In genomic region chr9:128020692-128021091, GRCh38 we compare ENCODE assay signal across 13 cellular contexts. TPM values are rescaled to one million over a fixed set of nuclear protein-coding genes. Genes with fewer than 3 reads are reported as not detected.
DNase-seq lines count a peak whose midpoint lies in the region; ATAC-seq, FAIRE-seq and TF ChIP-seq lines count a peak whose summit lies in the region.
"Had no signal": no experiment of that assay in that cellular context is flagged by ENCODE, and none has a peak within 500 bp of the region (broad histone marks: within the 10 kb centered on the region; RNA-seq: fewer than 3 reads in every experiment).

No MANE protein-coding gene starts in this region.

- intact Hi-C loops in GM12878 (cut with micrococcal nuclease; ENCODE audit: unreplicated experiment), result no loop called here

- peaks cover 9% of the 10 kb centered on the region for H3K4me1 ChIP-seq in GM12878 (ENCODE audit: control insufficient read depth, insufficient read depth, low read length)

- no peak overlapping the region for H2AFZ ChIP-seq in GM12878 (ENCODE audit: control insufficient read depth, low read depth, low read length)

- RAD21 ChIA-PET in GM12878 (lab: Charles Lee; ENCODE audit: unreplicated experiment), result interaction anchor here (0.7 to 1.4 kb wide), 3 partner anchors 12 to 77 kb away, joined by 3 to 5 read pairs (median 3); no protein-coding TSS in a partner anchor

- no peaks in the 10 kb centered on the region for H3K79me2 ChIP-seq in GM12878 (ENCODE audit: control insufficient read depth, insufficient read depth, low read length)

- peaks cover 6% of the 10 kb centered on the region; the same call in 1 of the 2 replicates for H3K4me1 Mint-ChIP-seq in HFFc6 (ENCODE audit: low read depth)
- H3K4me1 Mint-ChIP-seq in naive thymus-derived CD8-positive, alpha-beta T cell, result peaks cover 38 to 73% (median 67%) of the 10 kb centered on the region in 4 donors

- 0 out of 2 replicates have a peak, but pooled peaks have one; percentile 21 for TF ChIP-seq RAD21 in GM12878 (IDR thresholded peaks at IDR 0.05; ENCODE audit: insufficient read depth, low read depth, low read length)

- SMC1A ChIA-PET in GM12878 (lab: Charles Lee; ENCODE audit: uncharacterized antibody, unreplicated experiment), result interaction anchor here (1.1 kb wide), 1 partner anchor 19 kb away, joined by 3 read pairs; no protein-coding TSS in a partner anchor

- no peak for TF ChIP-seq POLR2A in GM12878 (IDR thresholded peaks at IDR 0.05; ENCODE audit: low read depth, low read length)

- POLR2A ChIA-PET in GM12878 (lab: Charles Lee), result no interaction called here
- POLR2A ChIA-PET in naive thymus-derived CD8-positive, alpha-beta T cell (lab: Charles Lee), result interaction anchor here (3.5 to 27.8 kb wide), 4 partner anchors 7 to 70 kb away, joined by 13 to 1266 read pairs (median 556); partner anchors contain the start of genes DPM2 and EEIG1

- no peak for FAIRE-seq in GM12878 (lab: Jason Lieb, UNC)
- FAIRE-seq: endometrium had no signal

- CTCF ChIA-PET in GM12878 (lab: Yijun Ruan, JAX), result interaction anchor here (0.9 to 2.9 kb wide), 6 partner anchors 8 to 94 kb away, joined by 3 to 13 read pairs (median 4); no protein-coding TSS in a partner anchor

- H3K27me3 ChIP-seq in GM06990 (replicated peaks; ENCODE audit: control insufficient read depth, insufficient read depth, low read length) (no peaks in the 10 kb centered on the region), GM12878 (replicated peaks in 1 of 2; ENCODE audit: control insufficient read depth in 2 of 2, insufficient read depth in 2 of 2, low read length in 1 of 2) (no peaks in the 10 kb centered on the region; a peak in 1 of 4 replicates)

- H3K27me3 Mint-ChIP-seq in HFFc6 (ENCODE audit: insufficient read depth), result no peaks in the 10 kb centered on the region; the same call in 1 of the 2 replicates
- H3K27me3 Mint-ChIP-seq in naive thymus-derived CD8-positive, alpha-beta T cell, result no peaks in the 10 kb centered on the region
- H3K27me3 Mint-ChIP-seq: activated naive CD8-positive, alpha-beta T cell treated with anti-CD3 and anti-CD28 coated beads, Interleukin-2, amount 10 ng/mL, durations not matched to agents 7 days and 5 days; stimulated activated naive CD8-positive, alpha-beta T cell treated with anti-CD3 and anti-CD28 coated beads, Interleukin-15, Interleukin-2, amounts not matched to agents 100 ng/mL and 50 ng/mL, for 24 hours had no signal

- H3K9me3 Mint-ChIP-seq in HFFc6, result no peaks in the 10 kb centered on the region
- no peaks in the 10 kb centered on the region for H3K9me3 Mint-ChIP-seq in naive thymus-derived CD8-positive, alpha-beta T cell
- H3K9me3 Mint-ChIP-seq: activated naive CD8-positive, alpha-beta T cell treated with anti-CD3 and anti-CD28 coated beads, Interleukin-2, amount 10 ng/mL, durations not matched to agents 7 days and 5 days; stimulated activated naive CD8-positive, alpha-beta T cell treated with anti-CD3 and anti-CD28 coated beads, Interleukin-15, Interleukin-2, amounts not matched to agents 100 ng/mL and 50 ng/mL, for 24 hours had no signal

- H3K4me3 ChIP-seq in GM06990 (replicated peaks; ENCODE audit: low read depth, low read length), result no peak overlapping the region
- no peak overlapping the region for H3K4me3 ChIP-seq in GM12878

- no peaks in the 10 kb centered on the region for H3K36me3 Mint-ChIP-seq in HFFc6 (ENCODE audit: low read depth)
- H3K36me3 Mint-ChIP-seq in naive thymus-derived CD8-positive, alpha-beta T cell, result no peaks in the 10 kb centered on the region
- H3K36me3 Mint-ChIP-seq: activated naive CD8-positive, alpha-beta T cell treated with anti-CD3 and anti-CD28 coated beads, Interleukin-2, amount 10 ng/mL, durations not matched to agents 7 days and 5 days had no signal

- H3K36me3 ChIP-seq in GM06990 (ENCODE audit: control insufficient read depth, insufficient read depth, low read length) (no peaks in the 10 kb centered on the region), GM12878 (ENCODE audit: control insufficient read depth in 2 of 2, insufficient read depth in 2 of 2, low read length in 1 of 2) (no peaks in the 10 kb centered on the region)

- no peak for TF ChIP-seq EP300 in GM12878 (IDR thresholded peaks at IDR 0.05; ENCODE audit: borderline replicate concordance in 1 of 2, control insufficient read depth in 1 of 2, low read depth in 2 of 2, low read length in 2 of 2)

- H3K27ac Mint-ChIP-seq in HFFc6, result no peak overlapping the region
- H3K27ac Mint-ChIP-seq in naive thymus-derived CD8-positive, alpha-beta T cell, result peak overlapping the region; percentile 62 to 100 (median 98)
- H3K27ac Mint-ChIP-seq: stimulated activated naive CD8-positive, alpha-beta T cell treated with anti-CD3 and anti-CD28 coated beads, Interleukin-15, Interleukin-2, amounts not matched to agents 100 ng/mL and 50 ng/mL, for 24 hours had no signal

- H4K20me1 ChIP-seq in GM12878 (ENCODE audit: control insufficient read depth, insufficient read depth), result no peaks in the 10 kb centered on the region

- H3K9ac ChIP-seq in GM12878 (ENCODE audit: control insufficient read depth, insufficient read depth, low read length), result no peak overlapping the region

- H3K4me3 Mint-ChIP-seq in HFFc6, result no peak overlapping the region
- H3K4me3 Mint-ChIP-seq in naive thymus-derived CD8-positive, alpha-beta T cell, result peak overlapping the region in 2 of 10 donors; percentile 54 to 69
- H3K4me3 Mint-ChIP-seq: activated naive CD8-positive, alpha-beta T cell treated with anti-CD3 and anti-CD28 coated beads, Interleukin-2, amount 10 ng/mL, durations not matched to agents 7 days and 5 days; stimulated activated naive CD8-positive, alpha-beta T cell treated with anti-CD3 and anti-CD28 coated beads, Interleukin-15, Interleukin-2, amounts not matched to agents 100 ng/mL and 50 ng/mL, for 24 hours had no signal

- in situ Hi-C loops in GM12878 (cut with MboI), result no loop called here

- no TSS peak for BruUV-seq in GM12878 (replicated peaks; lab: Mats Ljungman, UMichigan)

- H3K27ac ChIP-seq in GM12878 (ENCODE audit: control insufficient read depth, insufficient read depth), result no peak overlapping the region

- TF ChIP-seq CTCF in GM06990 (IDR thresholded peaks at IDR 0.05; ENCODE audit: insufficient read depth, low read length, poor library complexity, severe bottlenecking) (peak; percentile 44), HFFc6 (IDR thresholded peaks at IDR 0.05) (peak; percentile 60), GM12878 (IDR thresholded peaks at IDR 0.05 in 2 of 3, conservative IDR thresholded peaks at IDR 0.05 in 1 of 3; ENCODE audit: control insufficient read depth in 2 of 3, extremely low read depth in 1 of 3, insufficient read depth in 1 of 3, low read depth in 3 of 3, low read length in 3 of 3) (peak; percentile 20 to 37 (median 28); a peak in 2 of 6 replicates)

- 82% methylated on average over 4 of the region's 4 CpGs for WGBS in GM12878 (ENCODE audit: insufficient coverage, insufficient replicate concordance, low lambda C conversion rate, missing lambda C conversion rate)

- H3K9me3 ChIP-seq in GM12878 (replicated peaks; ENCODE audit: control insufficient read depth, insufficient read depth, low read length), result no peaks in the 10 kb centered on the region

- DNase-seq in GM06990 (ENCODE audit: extremely low read depth, insufficient read length) (no peak), HFFc6 (no peak), GM12878 (ENCODE audit: low read depth, low spot score) (no peak)
- no peak for DNase-seq in naive thymus-derived CD8-positive, alpha-beta T cell
- no peak for DNase-seq in stimulated activated CD4-positive, alpha-beta T cell treated with anti-CD3 and anti-CD28 coated beads, Interleukin-2, amount 100 ng/mL, for 48 hours
- DNase-seq: activated naive CD8-positive, alpha-beta T cell treated with anti-CD3 and anti-CD28 coated beads, Interleukin-2, amount 10 ng/mL, durations not matched to agents 7 days and 5 days; GDM1; NCI-H1417 treated with DMSO at 0.1 percent for 48 hours had no signal

- ATAC-seq in GM12878, result peak; percentile 31; the same call in 1 of the 3 replicates
- no peak for ATAC-seq in naive thymus-derived CD8-positive, alpha-beta T cell
- no peak for ATAC-seq in GM21423 (IDR thresholded peaks at IDR 0.05; ENCODE audit: unreplicated experiment)
- no peak for ATAC-seq in HG03520 (IDR thresholded peaks at IDR 0.05; ENCODE audit: unreplicated experiment)
- ATAC-seq: activated CD4-positive, CD25-positive, alpha-beta regulatory T cell treated with anti-CD3 and anti-CD28 coated beads, Interleukin-2, amount 50 U/mL, for 24 hours had no signal

- H3K4me2 ChIP-seq in GM12878 (ENCODE audit: control insufficient read depth, insufficient read depth), result no peak overlapping the region

RNA-seq across cellular contexts. Expression of gene EEIG1, which starts 39.9 kb away (rescaled TPM):
- 10 to 100 TPM; 26.7 to 35.4 (median 29.3) TPM for total RNA-seq in HFFc6 (2021; fragmentation: NEBNext Ultra II Directional; extraction: Animal tissue kit (Norgen Biotek cat#: 25700))
- 23.5 and 27.2 TPM in 2 replicates for total RNA-seq in GM12878 (2013; cell fraction: nucleolus; rRNA removed)
- total RNA-seq in GM12878 (2014; rRNA removed) (7.4 TPM in 2 replicates), GM12878 (2014; rRNA removed; fragmentation: Illumina TruSeq; extraction: Trizol) (8.5 and 9.5 TPM in 2 replicates), GM12878 (2021) (69.7 and 75.9 TPM in 2 replicates)
- 116 TPM for polyA plus RNA-seq in GM12878 (2011; ENCODE audit: low read depth)
- polyA plus RNA-seq in GM12878 (2011; rRNA removed) (3.3 and 6.6 TPM in 2 replicates), GM12878 (2014; fragmentation: Illumina TruSeq; extraction: Trizol) (7.2 and 16.9 TPM in 2 replicates), GM12878 (2014; fragmentation: Nextera tagmentation; extraction: Ambion mirVana) (1 to 10 TPM; 1.2 to 2.7 TPM), GM12878 (2014; rRNA removed) (20.7 and 21.5 TPM in 2 replicates), GM12878 (2016; fragmentation: Nextera tagmentation; extraction: Ambion mirVana) (10 to 100 TPM in 1 of 2 experiments, 1 to 10 TPM in 1; 8.5 to 12.9 TPM)
- polyA plus RNA-seq in GM12878 (2011; cell fraction: cytosol; rRNA removed), result 10.5 and 12.0 TPM in 2 replicates
- 13.2 and 14.7 TPM in 2 replicates for polyA plus RNA-seq in GM12878 (2011; cell fraction: nucleus; rRNA removed)
- 61.5 and 83.9 TPM in 2 replicates for polyA plus RNA-seq in GM12878 (2012)
- polyA minus RNA-seq in GM12878 (2011; rRNA and poly(A)+ RNA removed), result 2.9 and 6.1 TPM in 2 replicates
- polyA minus RNA-seq in GM12878 (2011; cell fraction: cytosol; rRNA and poly(A)+ RNA removed), result 4.0 and 8.6 TPM in 2 replicates
- polyA minus RNA-seq in GM12878 (2011; cell fraction: nucleus; rRNA and poly(A)+ RNA removed), result 2.8 and 6.3 TPM in 2 replicates
- total RNA-seq in naive thymus-derived CD8-positive, alpha-beta T cell, result 100 to 1,000 TPM; 564 to 631 TPM
- 100 to 1,000 TPM; 134 to 318 (median 149) TPM for polyA plus RNA-seq in naive thymus-derived CD8-positive, alpha-beta T cell

RNA-seq across cellular contexts. Expression of gene NAIF1, which starts 46.4 kb away (rescaled TPM):
- 10 to 100 TPM in 3 of 6 experiments, 1 to 10 TPM in 3; 8.7 to 11.5 (median 9.8) TPM for total RNA-seq in HFFc6 (2021; fragmentation: NEBNext Ultra II Directional; extraction: Animal tissue kit (Norgen Biotek cat#: 25700))
- 8.3 and 10.0 TPM in 2 replicates for total RNA-seq in GM12878 (2013; cell fraction: nucleolus; rRNA removed)
- total RNA-seq in GM12878 (2014; rRNA removed) (10.7 and 14.2 TPM in 2 replicates), GM12878 (2014; rRNA removed; fragmentation: Illumina TruSeq; extraction: Trizol) (6.3 and 6.4 TPM in 2 replicates), GM12878 (2021) (8.6 and 10.3 TPM in 2 replicates)
- 4.5 TPM for polyA plus RNA-seq in GM12878 (2011; ENCODE audit: low read depth)
- polyA plus RNA-seq in GM12878 (2011; rRNA removed) (6.1 and 9.4 TPM in 2 replicates), GM12878 (2014; fragmentation: Illumina TruSeq; extraction: Trizol) (5.2 and 6.2 TPM in 2 replicates), GM12878 (2014; fragmentation: Nextera tagmentation; extraction: Ambion mirVana) (1 to 10 TPM; 2.4 to 5.2 TPM), GM12878 (2014; rRNA removed) (8.5 and 9.3 TPM in 2 replicates), GM12878 (2016; fragmentation: Nextera tagmentation; extraction: Ambion mirVana) (1 to 10 TPM; 5.0 to 7.9 TPM)
- 12.1 and 15.0 TPM in 2 replicates for polyA plus RNA-seq in GM12878 (2011; cell fraction: cytosol; rRNA removed)
- 5.9 and 7.8 TPM in 2 replicates for polyA plus RNA-seq in GM12878 (2011; cell fraction: nucleus; rRNA removed)
- 8.4 and 9.3 TPM in 2 replicates for polyA plus RNA-seq in GM12878 (2012)
- polyA minus RNA-seq in GM12878 (2011; rRNA and poly(A)+ RNA removed), result 11.7 and 16.2 TPM in 2 replicates
- 6.7 and 10.7 TPM in 2 replicates for polyA minus RNA-seq in GM12878 (2011; cell fraction: cytosol; rRNA and poly(A)+ RNA removed)
- 1.8 and 5.3 TPM in 2 replicates for polyA minus RNA-seq in GM12878 (2011; cell fraction: nucleus; rRNA and poly(A)+ RNA removed)
- 10 to 100 TPM; 14.3 to 18.3 TPM for total RNA-seq in naive thymus-derived CD8-positive, alpha-beta T cell
- 10 to 100 TPM; 10.1 to 13.3 (median 11.3) TPM for polyA plus RNA-seq in naive thymus-derived CD8-positive, alpha-beta T cell

RNA-seq across cellular contexts. Expression of gene SLC25A25, which starts 47.3 kb away (rescaled TPM):
- total RNA-seq in HFFc6 (2021; fragmentation: NEBNext Ultra II Directional; extraction: Animal tissue kit (Norgen Biotek cat#: 25700)), result 10 to 100 TPM; 16.5 to 20.7 (median 18.4) TPM
- 21.3 and 21.7 TPM in 2 replicates for total RNA-seq in GM12878 (2013; cell fraction: nucleolus; rRNA removed)
- total RNA-seq in GM12878 (2014; rRNA removed) (17.1 and 17.5 TPM in 2 replicates), GM12878 (2014; rRNA removed; fragmentation: Illumina TruSeq; extraction: Trizol) (10.1 and 10.2 TPM in 2 replicates), GM12878 (2021) (14.3 and 15.7 TPM in 2 replicates)
- 3.3 TPM for polyA plus RNA-seq in GM12878 (2011; ENCODE audit: low read depth)
- polyA plus RNA-seq in GM12878 (2011; rRNA removed) (5.9 and 8.2 TPM in 2 replicates), GM12878 (2014; fragmentation: Illumina TruSeq; extraction: Trizol) (3.2 and 6.6 TPM in 2 replicates), GM12878 (2014; fragmentation: Nextera tagmentation; extraction: Ambion mirVana) (under 1 TPM in 1 of 2 experiments, not detected in 1; 0.04 TPM), GM12878 (2014; rRNA removed) (12.4 and 13.4 TPM in 2 replicates), GM12878 (2016; fragmentation: Nextera tagmentation; extraction: Ambion mirVana) (10 to 100 TPM; 12.4 to 13.6 TPM)
- polyA plus RNA-seq in GM12878 (2011; cell fraction: cytosol; rRNA removed), result 6.2 and 8.2 TPM in 2 replicates
- polyA plus RNA-seq in GM12878 (2011; cell fraction: nucleus; rRNA removed), result 10.2 and 14.8 TPM in 2 replicates
- 7.6 and 8.5 TPM in 2 replicates for polyA plus RNA-seq in GM12878 (2012)
- 5.6 and 9.7 TPM in 2 replicates for polyA minus RNA-seq in GM12878 (2011; rRNA and poly(A)+ RNA removed)
- polyA minus RNA-seq in GM12878 (2011; cell fraction: cytosol; rRNA and poly(A)+ RNA removed), result 3.7 and 5.5 TPM in 2 replicates
- polyA minus RNA-seq in GM12878 (2011; cell fraction: nucleus; rRNA and poly(A)+ RNA removed), result 3.9 and 5.6 TPM in 2 replicates
- 10 to 100 TPM; 18.6 to 18.9 TPM for total RNA-seq in naive thymus-derived CD8-positive, alpha-beta T cell
- 10 to 100 TPM; 12.1 to 17.8 (median 13.8) TPM for polyA plus RNA-seq in naive thymus-derived CD8-positive, alpha-beta T cell

Comparison
In these comparisons a context has a peak if more than half of its experiments do, and no peak if none do; other contexts are left out.
1. RNA of gene EEIG1, which starts 39.9 kb away (total RNA-seq): 564 to 631 TPM in naive thymus-derived CD8-positive, alpha-beta T cell; 26.7 to 35.4 TPM in HFFc6 and 7.4 to 75.9 TPM in GM12878; every median in the first group is over 4 times any median in the second.
2. Peak in every context shown above with its lines, with median percentiles within 50 percentile points of each other: CTCF ChIP-seq.